In the genomic region with DNA sequence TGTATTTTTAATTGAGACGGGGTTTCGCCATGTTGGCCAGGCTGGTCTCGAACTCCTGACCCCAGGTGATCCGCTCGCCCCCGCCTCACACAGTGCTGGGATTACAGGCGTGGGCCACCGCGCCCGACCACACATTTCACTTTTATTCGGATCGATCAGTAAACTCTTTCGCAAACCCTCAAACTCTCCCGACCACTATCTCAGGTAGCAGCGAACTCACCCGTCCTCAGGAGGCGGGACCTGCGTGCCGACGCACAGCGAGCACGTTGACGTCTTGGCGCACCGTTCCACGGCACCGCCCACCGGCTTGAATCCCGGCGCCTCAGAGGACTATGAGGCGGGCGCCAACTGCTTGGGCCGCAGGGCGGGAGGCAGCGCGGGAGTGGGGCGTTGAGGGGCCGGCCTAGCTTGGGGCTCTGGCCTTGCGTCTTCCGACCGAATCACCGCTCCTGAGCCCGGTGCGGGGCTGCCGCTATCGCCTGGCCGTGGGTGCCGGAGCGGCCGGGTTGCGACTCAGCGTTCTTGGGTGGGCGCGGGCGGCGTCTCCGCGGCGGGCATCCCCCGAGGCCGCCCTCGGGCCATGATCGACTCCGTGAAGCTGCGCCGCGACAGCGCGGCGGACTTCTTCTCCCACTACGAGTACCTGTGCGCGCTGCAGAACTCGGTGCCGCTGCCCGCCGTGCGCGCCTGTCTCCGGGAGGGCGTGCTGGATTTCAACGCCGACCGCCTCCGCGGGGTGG, we compare ENCODE assay signal across 8 cellular contexts. TPM values are rescaled to one million over a fixed set of nuclear protein-coding genes. Genes with fewer than 3 reads are reported as not detected.
DNase-seq lines count a peak whose midpoint lies in the region; ATAC-seq and TF ChIP-seq lines count a peak whose summit lies in the region.

A gene with protein sequence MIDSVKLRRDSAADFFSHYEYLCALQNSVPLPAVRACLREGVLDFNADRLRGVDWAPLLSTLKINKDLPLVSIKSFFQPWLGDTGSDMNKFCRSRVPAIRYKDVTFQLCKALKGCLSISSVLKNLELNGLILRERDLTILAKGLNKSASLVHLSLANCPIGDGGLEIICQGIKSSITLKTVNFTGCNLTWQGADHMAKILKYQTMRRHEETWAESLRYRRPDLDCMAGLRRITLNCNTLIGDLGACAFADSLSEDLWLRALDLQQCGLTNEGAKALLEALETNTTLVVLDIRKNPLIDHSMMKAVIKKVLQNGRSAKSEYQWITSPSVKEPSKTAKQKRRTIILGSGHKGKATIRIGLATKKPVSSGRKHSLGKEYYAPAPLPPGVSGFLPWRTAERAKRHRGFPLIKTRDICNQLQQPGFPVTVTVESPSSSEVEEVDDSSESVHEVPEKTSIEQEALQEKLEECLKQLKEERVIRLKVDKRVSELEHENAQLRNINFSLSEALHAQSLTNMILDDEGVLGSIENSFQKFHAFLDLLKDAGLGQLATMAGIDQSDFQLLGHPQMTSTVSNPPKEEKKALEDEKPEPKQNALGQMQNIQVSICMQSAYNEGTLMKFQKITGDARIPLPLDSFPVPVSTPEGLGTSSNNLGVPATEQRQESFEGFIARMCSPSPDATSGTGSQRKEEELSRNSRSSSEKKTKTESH (plus strand): TSS at position 305 of the 740 bp plus-strand sequence. CDS start 276 bp downstream, at position 581.

- ATAC-seq in HG02571 (IDR thresholded peaks at IDR 0.05; ENCODE audit: unreplicated experiment) (peak; percentile 99), omental fat pad (ENCODE audit: low FRiP score) (peak; percentile 98)
- peak; percentile 98 to 99 for ATAC-seq in activated naive CD4-positive, alpha-beta T cell treated with anti-CD3 and anti-CD28 coated beads, Interleukin-2, amount 50 U/mL, for 72 hours

- no peaks in the 10 kb centered on the region for H3K27me3 ChIP-seq in testis

- TF ChIP-seq CTCF in GM10248 (IDR thresholded peaks at IDR 0.05; ENCODE audit: control extremely low read depth, extremely low read depth, low read depth, missing control alignments), result no peak
- TF ChIP-seq CTCF in NB4 (IDR thresholded peaks at IDR 0.05; ENCODE audit: low read depth, low read length), result no peak
- no peak for TF ChIP-seq CTCF in omental fat pad (IDR thresholded peaks at IDR 0.05)
- no peak for TF ChIP-seq CTCF in testis (IDR thresholded peaks at IDR 0.05)

- CTCF ChIA-PET in GM10248 (lab: Yijun Ruan, JAX), result no interaction called here

- peak; percentile 75 for TF ChIP-seq POLR2A in NB4 (IDR thresholded peaks at IDR 0.05; ENCODE audit: extremely low read depth, insufficient read length)
- no peak for TF ChIP-seq POLR2A in testis (IDR thresholded peaks at IDR 0.05)

- no peaks in the 10 kb centered on the region for H3K36me3 ChIP-seq in testis (ENCODE audit: low read depth, missing control alignments)

- H3K36me3 Mint-ChIP-seq in activated naive CD4-positive, alpha-beta T cell treated with anti-CD3 and anti-CD28 coated beads, Interleukin-2, amount 50 U/mL, for 72 hours, result peaks cover 5 to 18% of the 10 kb centered on the region in 2 donors

- H3K9me3 Mint-ChIP-seq in activated naive CD4-positive, alpha-beta T cell treated with anti-CD3 and anti-CD28 coated beads, Interleukin-2, amount 50 U/mL, for 72 hours, result peaks cover 0 to 5% of the 10 kb centered on the region in 2 donors

- H3K27ac Mint-ChIP-seq in activated naive CD4-positive, alpha-beta T cell treated with anti-CD3 and anti-CD28 coated beads, Interleukin-2, amount 50 U/mL, for 72 hours, result peak within 1 kb of the TSS; percentile 92 to 94

- DNase-seq in GM10248 (ENCODE audit: extremely low spot score), result peak; percentile 95
- peak; percentile 95 for DNase-seq in NB4 (ENCODE audit: low read depth)
- DNase-seq in SKM-1 treated with dmso at 0.1 percent for 144 hours (lab: John Stamatoyannopoulos, UW; ENCODE audit: unreplicated experiment), result peak; percentile 52
- DNase-seq in activated naive CD4-positive, alpha-beta T cell treated with anti-CD3 and anti-CD28 coated beads, Interleukin-2, amount 50 U/mL, for 72 hours (ENCODE audit: low spot score in 2 of 2), result peak; percentile 88 to 89
- DNase-seq in glomerular visceral epithelial cell (ENCODE audit: extremely low spot score), result peak; percentile 94
- peak; percentile 64 for DNase-seq in omental fat pad (ENCODE audit: low spot score)
- DNase-seq in testis, result peak; percentile 96

- POLR2A ChIA-PET in GM10248 (lab: Yijun Ruan, JAX), result interaction anchor here (0.7 kb wide), 1 partner anchor 61 kb away, joined by 10 read pairs; no protein-coding TSS in a partner anchor

- peak within 1 kb of the TSS; percentile 88 for H3K4me3 ChIP-seq in NB4 (ENCODE audit: low read depth, low read length)
- peak within 1 kb of the TSS; percentile 71 to 89 for H3K4me3 ChIP-seq in testis

- 0% methylated on average over 25 to 42 of the region's 86 CpGs for WGBS in testis, 2 donors

- H3K9me3 ChIP-seq in testis, result no peaks in the 10 kb centered on the region

- H3K4me1 ChIP-seq in testis, result peaks cover 4% of the 10 kb centered on the region

- peak within 1 kb of the TSS; percentile 81 to 87 for H3K27ac ChIP-seq in testis

- intact Hi-C loops in testis (cut with DNase I; ENCODE audit: low total_unique reads), result no loop called here

RNA-seq across cellular contexts. Expression of the gene that starts here (rescaled TPM):
- total RNA-seq in activated naive CD4-positive, alpha-beta T cell treated with anti-CD3 and anti-CD28 coated beads, Interleukin-2, amount 50 U/mL, for 72 hours, result 10 to 100 TPM; 33.4 to 40.7 TPM
- total RNA-seq in omental fat pad, result 10 to 100 TPM in 1 of 4 donors, 1 to 10 TPM in 3; 4.6 to 10.4 (median 7.4) TPM
- 10 to 100 TPM; 37.4 to 50.2 TPM for total RNA-seq in testis
- 28.2 TPM for polyA plus RNA-seq in testis (ENCODE audit: insufficient read depth, low read depth, low replicate concordance)

Comparison
In these comparisons a context has a peak if more than half of its experiments do, and no peak if none do; other contexts are left out.
1. Peak in every context shown above with its lines: DNase-seq, ATAC-seq, H3K4me3 ChIP-seq and H3K27ac ChIP-seq.